Comparison of ENCODE assay signal across 9 cellular contexts in genomic region chr2:73176205-73176880, GRCh38. TPM values are rescaled to one million over a fixed set of nuclear protein-coding genes. Genes with fewer than 3 reads are reported as not detected.
DNase-seq lines count a peak whose midpoint lies in the region; ATAC-seq and TF ChIP-seq lines count a peak whose summit lies in the region.
"Had no signal": no experiment of that assay in that cellular context is flagged by ENCODE, and none has a peak within 500 bp of the region (broad histone marks: within the 10 kb centered on the region; RNA-seq: fewer than 3 reads in every experiment).

No MANE protein-coding gene starts in this region.

- H3K4me3 ChIP-seq in CD4-positive, alpha-beta memory T cell (ENCODE audit: low read length in 2 of 2) = peak overlapping the region in 1 of 2 donors; percentile 41
- H3K4me3 ChIP-seq in breast epithelium (peak overlapping the region; percentile 50 to 77 (median 62)), lower lobe of right lung (peak overlapping the region; percentile 72), upper lobe of left lung (peak overlapping the region; percentile 30 to 75 (median 57))

- ATAC-seq in lower lobe of right lung (peak; percentile 40 to 41), upper lobe of left lung (ENCODE audit: low FRiP score in 2 of 2) (peak in 1 of 2 donors; percentile 14), GM19035 (IDR thresholded peaks at IDR 0.05; ENCODE audit: unreplicated experiment) (no peak), GM21717 (IDR thresholded peaks at IDR 0.05; ENCODE audit: unreplicated experiment) (no peak)

- TF ChIP-seq EP300 in upper lobe of left lung (IDR thresholded peaks at IDR 0.05) = no peak

- no peak for TF ChIP-seq CTCF in breast epithelium (IDR thresholded peaks at IDR 0.05)
- TF ChIP-seq CTCF in lower lobe of right lung (IDR thresholded peaks at IDR 0.05) = no peak
- no peak for TF ChIP-seq CTCF in upper lobe of left lung (IDR thresholded peaks at IDR 0.05)

- H3K36me3 ChIP-seq in CD4-positive, alpha-beta memory T cell (ENCODE audit: insufficient read depth, low read length) = no peaks in the 10 kb centered on the region
- H3K36me3 ChIP-seq in breast epithelium (no peaks in the 10 kb centered on the region), lower lobe of right lung (no peaks in the 10 kb centered on the region), upper lobe of left lung (no peaks in the 10 kb centered on the region)
- H3K36me3 ChIP-seq: neutrophil had no signal

- H3K4me3 Mint-ChIP-seq in CD4-positive, alpha-beta memory T cell = peak overlapping the region; percentile 80 to 92 (median 90)

- peaks cover 11 to 21% (median 15%) of the 10 kb centered on the region in 4 donors for H3K4me1 Mint-ChIP-seq in CD4-positive, alpha-beta memory T cell

- CTCF ChIA-PET in CD4-positive, alpha-beta memory T cell (lab: Charles Lee; ENCODE audit: partially characterized antibody) = interaction anchor here (0.8 to 8.2 kb wide), 37 partner anchors 11 to 314 kb away, joined by 3 to 184 read pairs (median 7); partner anchors contain the start of genes PRADC1 and SMYD5

- H3K36me3 Mint-ChIP-seq in CD4-positive, alpha-beta memory T cell = no peaks in the 10 kb centered on the region

- POLR2A ChIA-PET in CD4-positive, alpha-beta memory T cell (lab: Charles Lee; ENCODE audit: partially characterized antibody) = interaction anchor here (0.6 to 3.9 kb wide), 6 partner anchors 57 to 183 kb away, joined by 3 to 18 read pairs (median 5); partner anchors contain the start of genes CCT7, PRADC1 and SFXN5

- peaks cover 10 to 31% of the 10 kb centered on the region in 2 donors for H3K27me3 Mint-ChIP-seq in CD4-positive, alpha-beta memory T cell

- H3K9me3 ChIP-seq in CD4-positive, alpha-beta memory T cell (ENCODE audit: control insufficient read depth in 1 of 2, low read length in 2 of 2) = no peaks in the 10 kb centered on the region
- H3K9me3 ChIP-seq in breast epithelium = no peaks in the 10 kb centered on the region
- H3K9me3 ChIP-seq in lower lobe of right lung = no peaks in the 10 kb centered on the region
- no peaks in the 10 kb centered on the region for H3K9me3 ChIP-seq in upper lobe of left lung
- H3K9me3 ChIP-seq: neutrophil had no signal

- intact Hi-C loops in CD4-positive, alpha-beta memory T cell (cut with micrococcal nuclease) = loop anchor here (2.0 to 10.0 kb wide), 3 partner anchors 58 to 1252 kb away; partner anchors contain the start of gene CCT7
- intact Hi-C loops in breast epithelium (cut with DNase I; ENCODE audit: low total_unique reads) (loop anchor here (10.0 kb wide), 3 partner anchors 92 to 282 kb away; no protein-coding TSS in a partner anchor), lower lobe of right lung (cut with DNase I) (no loop called here)

- H3K27me3 ChIP-seq in CD4-positive, alpha-beta memory T cell (ENCODE audit: insufficient read depth, low read length) = peaks cover 17% of the 10 kb centered on the region
- H3K27me3 ChIP-seq in breast epithelium (peaks cover 0 to 19% of the 10 kb centered on the region in 2 donors), lower lobe of right lung (ENCODE audit: low read depth) (peaks cover 15% of the 10 kb centered on the region), upper lobe of left lung (peaks cover 0 to 17% (median 5%) of the 10 kb centered on the region in 4 donors)

- peaks cover 0 to 5% (median 0%) of the 10 kb centered on the region in 8 donors for H3K9me3 Mint-ChIP-seq in CD4-positive, alpha-beta memory T cell

- H3K4me1 ChIP-seq in CD4-positive, alpha-beta memory T cell (ENCODE audit: insufficient read depth, low read length) = peaks cover 23% of the 10 kb centered on the region
- H3K4me1 ChIP-seq in breast epithelium (no peaks in the 10 kb centered on the region), lower lobe of right lung (peaks cover 21% of the 10 kb centered on the region), upper lobe of left lung (peaks cover 24 to 28% (median 27%) of the 10 kb centered on the region in 4 donors)

- no peak for TF ChIP-seq POLR2A in breast epithelium (IDR thresholded peaks at IDR 0.05)
- no peak for TF ChIP-seq POLR2A in upper lobe of left lung (IDR thresholded peaks at IDR 0.05)

- H3K27ac ChIP-seq in CD4-positive, alpha-beta memory T cell (ENCODE audit: low read depth, low read length) = no peak overlapping the region
- peak overlapping the region; percentile 58 to 92 for H3K27ac ChIP-seq in breast epithelium
- H3K27ac ChIP-seq in lower lobe of right lung = peak overlapping the region; percentile 83
- peak overlapping the region; percentile 75 to 86 (median 82) for H3K27ac ChIP-seq in upper lobe of left lung
- H3K27ac ChIP-seq: neutrophil had no signal

- 6 to 15% methylated on average over 12 to 29 of the region's 31 CpGs for WGBS in upper lobe of left lung, 2 donors

- DNase-seq in CD4-positive, alpha-beta memory T cell = peak in 2 of 5 donors; percentile 14 to 17
- DNase-seq in KG1 (lab: John Stamatoyannopoulos, UW) (peak; percentile 4), breast epithelium (ENCODE audit: low spot score in 2 of 2) (no peak), lower lobe of right lung (no peak), upper lobe of left lung (no peak), UCSD-AML1 (lab: John Stamatoyannopoulos, UW; ENCODE audit: unreplicated experiment) (no peak)

- peak overlapping the region in 3 of 7 donors; percentile 50 to 60 (median 56) for H3K27ac Mint-ChIP-seq in CD4-positive, alpha-beta memory T cell

RNA-seq across cellular contexts. Expression of gene NOTO, which starts 26.0 kb away (rescaled TPM):
- total RNA-seq in CD4-positive, alpha-beta memory T cell = not detected
- not detected for polyA plus RNA-seq in CD4-positive, alpha-beta memory T cell
- not detected for total RNA-seq in breast epithelium
- total RNA-seq in lower lobe of right lung = not detected
- under 1 TPM in 3 of 6 donors, not detected in 3; 0.09 to 0.15 (median 0.10) TPM for total RNA-seq in upper lobe of left lung

RNA-seq across cellular contexts. Expression of gene SMYD5, which starts 37.7 kb away (rescaled TPM):
- 10 to 100 TPM; 38.4 to 38.9 TPM for total RNA-seq in CD4-positive, alpha-beta memory T cell
- 10 to 100 TPM; 21.3 to 23.5 TPM for polyA plus RNA-seq in CD4-positive, alpha-beta memory T cell
- total RNA-seq in breast epithelium (10 to 100 TPM; 14.1 to 21.6 (median 18.3) TPM), lower lobe of right lung (13.3 TPM), upper lobe of left lung (10 to 100 TPM; 18.1 to 58.8 (median 21.2) TPM)

RNA-seq across cellular contexts. Expression of gene PRADC1, which starts 56.7 kb away (rescaled TPM):
- 1 to 10 TPM; 7.0 to 7.4 TPM for total RNA-seq in CD4-positive, alpha-beta memory T cell
- 10 to 100 TPM; 20.5 to 41.5 TPM for polyA plus RNA-seq in CD4-positive, alpha-beta memory T cell
- 10 to 100 TPM; 21.6 to 49.6 (median 25.6) TPM for total RNA-seq in breast epithelium
- 14.8 TPM for total RNA-seq in lower lobe of right lung
- 10 to 100 TPM in 5 of 6 donors, 1 to 10 TPM in 1; 6.7 to 21.6 (median 16.3) TPM for total RNA-seq in upper lobe of left lung

RNA-seq across cellular contexts. Expression of gene CCT7, which starts 57.8 kb away (rescaled TPM):
- total RNA-seq in CD4-positive, alpha-beta memory T cell = 100 to 1,000 TPM; 187 to 188 TPM
- 100 to 1,000 TPM; 239 to 400 TPM for polyA plus RNA-seq in CD4-positive, alpha-beta memory T cell
- total RNA-seq in breast epithelium = 100 to 1,000 TPM; 180 to 223 (median 187) TPM
- 151 TPM for total RNA-seq in lower lobe of right lung
- 100 to 1,000 TPM in 5 of 6 donors, 10 to 100 TPM in 1; 70.2 to 183 (median 129) TPM for total RNA-seq in upper lobe of left lung

Comparison
In these comparisons a context has a peak if more than half of its experiments do, and no peak if none do; other contexts are left out.
1. ATAC-seq: peak in lower lobe of right lung (2 of 2); none in GM19035 (single experiment) and GM21717 (single experiment).